11 cellular contexts compared by ENCODE assay signal in genomic region chr5:116395178-116395577, GRCh38.
DNase-seq lines count a peak whose midpoint lies in the region; ATAC-seq and TF ChIP-seq lines count a peak whose summit lies in the region.
"Had no signal": no experiment of that assay in that cellular context is flagged by ENCODE, and none has a peak within 500 bp of the region (broad histone marks: within the 10 kb centered on the region; RNA-seq: fewer than 3 reads in every experiment).

No MANE protein-coding gene starts in this region.

- peaks cover 0 to 6% (median 2%) of the 10 kb centered on the region in 4 donors for H3K4me1 ChIP-seq in transverse colon
- H3K4me1 ChIP-seq: SJSA1 had no signal

- in situ Hi-C loops in transverse colon (cut with MboI; ENCODE audit: low pct_ligation_motif_present in 1 of 4, low pct_unique_long_range_greater_than_20kb in 1 of 4, low sequenced_read_pairs in 3 of 4): no loop called here

- WGBS in transverse colon (ENCODE audit: low coverage in 1 of 2), 2 donors: 70 to 81% methylated on average over 4 to 9 of the region's 9 CpGs

- intact Hi-C loops in transverse colon (cut with DNase I; ENCODE audit: low total_unique reads): no loop called here

- TF ChIP-seq POLR2A in transverse colon (IDR thresholded peaks at IDR 0.05): no peak

- H3K27me3 ChIP-seq in layer of hippocampus (ENCODE audit: control insufficient read depth, insufficient read depth, low read length): no peaks in the 10 kb centered on the region
- no peaks in the 10 kb centered on the region for H3K27me3 ChIP-seq in transverse colon
- H3K27me3 ChIP-seq: SJSA1 had no signal

- peak; percentile 48 for DNase-seq in DMS153 (lab: John Stamatoyannopoulos, UW)
- no peak for DNase-seq in DMS153 treated with DMSO at 0.1 percent for 48 hours (lab: John Stamatoyannopoulos, UW; ENCODE audit: unreplicated experiment)
- peak; percentile 96 for DNase-seq in NCI-H524 treated with DMSO at 0.1 percent for 48 hours (lab: John Stamatoyannopoulos, UW)
- no peak for DNase-seq in transverse colon
- DNase-seq in T-helper 1 cell: no peak
- DNase-seq in activated T-cell treated with anti-CD3 and anti-CD28 coated beads, Interleukin-2, amount 50 U/mL, for 1 hour: no peak
- DNase-seq: NCI-H774 had no signal

- H3K27ac ChIP-seq in layer of hippocampus (ENCODE audit: low read depth, low read length): peak overlapping the region; percentile 10
- peak overlapping the region in 3 of 4 donors; percentile 61 to 70 (median 62) for H3K27ac ChIP-seq in transverse colon
- H3K27ac ChIP-seq: 22Rv1, SJSA1 had no signal

- H3K36me3 ChIP-seq in transverse colon: peaks cover 0 to under 1% (median 0%) of the 10 kb centered on the region in 4 donors
- H3K36me3 ChIP-seq: SJSA1 had no signal

- no peaks in the 10 kb centered on the region for H3K9me3 ChIP-seq in transverse colon
- H3K9me3 ChIP-seq: SJSA1 had no signal

- TF ChIP-seq CTCF in transverse colon (IDR thresholded peaks at IDR 0.05): no peak

- TF ChIP-seq EP300 in transverse colon (IDR thresholded peaks at IDR 0.05; ENCODE audit: low read depth): no peak

- H3K4me3 ChIP-seq in transverse colon: no peak overlapping the region
- H3K4me3 ChIP-seq: SJSA1 had no signal

- ATAC-seq in HG02678 (IDR thresholded peaks at IDR 0.05; ENCODE audit: unreplicated experiment): no peak

Comparison
In these comparisons a context has a peak if more than half of its experiments do, and no peak if none do; other contexts are left out.
1. DNase-seq: peak in DMS153 (single experiment) and NCI-H524 treated with DMSO at 0.1 percent for 48 hours (single experiment); none in DMS153 treated with DMSO at 0.1 percent for 48 hours (single experiment), transverse colon (single experiment), T-helper 1 cell (0 of 5) and activated T-cell treated with anti-CD3 and anti-CD28 coated beads, Interleukin-2, amount 50 U/mL, for 1 hour (single experiment).